5 cellular contexts compared by ENCODE assay signal in genomic region chr1:81775510-81775909, GRCh38.
"Had no signal": no experiment of that assay in that cellular context is flagged by ENCODE, and none has a peak within 500 bp of the region (broad histone marks: within the 10 kb centered on the region; RNA-seq: fewer than 3 reads in every experiment).

No MANE protein-coding gene starts in this region.

- ATAC-seq: GM23338, K562 had no signal

- H2AFZ ChIP-seq: GM23338 had no signal

- H3K27ac Mint-ChIP-seq: GM23338 had no signal

- H3K4me2 ChIP-seq: GM23338 had no signal

- H3K4me3 Mint-ChIP-seq: GM23338, H9 had no signal

- H3K4me3 ChIP-seq: GM23338, K562 had no signal

- H3K9me3 Mint-ChIP-seq: GM23338, H9 had no signal

- DNase-seq: H9, HCEC 1CT, IMR-90 had no signal
